10 cellular contexts compared by ENCODE assay signal in the genomic region with DNA sequence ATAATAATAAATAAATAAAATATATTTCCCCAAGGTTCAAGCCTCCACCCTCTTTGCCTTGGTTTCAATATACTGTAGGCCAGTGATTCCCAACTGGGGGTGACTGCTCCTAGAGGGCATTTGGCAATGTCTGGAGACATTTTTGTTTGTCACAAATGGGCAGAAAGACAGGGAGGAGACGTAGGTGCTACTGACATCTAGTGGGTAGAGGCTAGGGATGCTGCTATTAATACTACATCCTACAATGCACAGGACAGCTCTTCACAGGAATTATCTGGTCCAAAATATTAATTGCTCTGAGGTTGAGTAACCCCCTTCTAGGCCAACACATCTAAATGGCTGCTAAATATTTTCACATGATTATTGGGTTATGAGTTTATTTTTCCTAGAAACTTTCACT. TPM values are rescaled to one million over a fixed set of nuclear protein-coding genes. Genes with fewer than 3 reads are reported as not detected.
DNase-seq lines count a peak whose midpoint lies in the region; ATAC-seq and TF ChIP-seq lines count a peak whose summit lies in the region.
"Had no signal": no experiment of that assay in that cellular context is flagged by ENCODE, and none has a peak within 500 bp of the region (broad histone marks: within the 10 kb centered on the region; RNA-seq: fewer than 3 reads in every experiment).

No MANE protein-coding gene starts in this region.

- no peaks in the 10 kb centered on the region for H3K36me3 Mint-ChIP-seq in stimulated activated memory B cell treated with anti-CD40 and anti-IgM and Interleukin-4, amounts not matched to agents 10 μg/mL and 1 μg/mL and 100 μg/mL, for 72 hours
- H3K36me3 Mint-ChIP-seq: naive thymus-derived CD8-positive, alpha-beta T cell had no signal

- peak; percentile 76 for DNase-seq in DMS114 treated with DMSO at 0.1 percent for 48 hours (lab: John Stamatoyannopoulos, UW; ENCODE audit: unreplicated experiment)
- peak; percentile 76 for DNase-seq in KBM-7
- no peak for DNase-seq in RWPE2 (ENCODE audit: low spot score)
- peak; percentile 43 for DNase-seq in fibroblast of the conjunctiva (ENCODE audit: low read depth)
- DNase-seq in dorsolateral prefrontal cortex = no peak

- H3K4me3 ChIP-seq in RWPE2 (ENCODE audit: severe bottlenecking) (no peak overlapping the region), dorsolateral prefrontal cortex (no peak overlapping the region)
- H3K4me3 ChIP-seq: SK-N-MC had no signal

- H3K36me3 ChIP-seq in RWPE2 (ENCODE audit: low read depth) = no peaks in the 10 kb centered on the region

- no peaks in the 10 kb centered on the region for H3K9me3 Mint-ChIP-seq in stimulated activated memory B cell treated with anti-CD40 and anti-IgM and Interleukin-4, amounts not matched to agents 10 μg/mL and 1 μg/mL and 100 μg/mL, for 72 hours
- H3K9me3 Mint-ChIP-seq: naive thymus-derived CD8-positive, alpha-beta T cell had no signal

- H3K9me3 ChIP-seq in RWPE2 (ENCODE audit: severe bottlenecking) = no peaks in the 10 kb centered on the region

- H3K4me1 Mint-ChIP-seq in stimulated activated memory B cell treated with anti-CD40 and anti-IgM and Interleukin-4, amounts not matched to agents 10 μg/mL and 1 μg/mL and 100 μg/mL, for 72 hours = peaks cover 10% of the 10 kb centered on the region

- peak; percentile 72 for TF ChIP-seq CTCF in RWPE2 (IDR thresholded peaks at IDR 0.05; ENCODE audit: poor library complexity, severe bottlenecking)
- TF ChIP-seq CTCF in dorsolateral prefrontal cortex (IDR thresholded peaks at IDR 0.05 in 54 of 56, conservative IDR thresholded peaks at IDR 0.05 in 2 of 56; ENCODE audit: low read depth in 1 of 56, partially characterized antibody in 56 of 56) = peak in 10 of 56 donors; percentile 6 to 28 (median 14)

- H3K27me3 ChIP-seq in RWPE2 (ENCODE audit: insufficient read depth, poor library complexity, severe bottlenecking) (no peaks in the 10 kb centered on the region), dorsolateral prefrontal cortex (no peaks in the 10 kb centered on the region)

- intact Hi-C loops in dorsolateral prefrontal cortex (cut with DNase I) = no loop called here

- H3K4me1 ChIP-seq in RWPE2 (ENCODE audit: insufficient read depth, poor library complexity, severe bottlenecking) = peaks cover 4% of the 10 kb centered on the region

- in situ Hi-C loops in KBM-7 (cut with MboI; ENCODE audit: low pct_unique_long_range_greater_than_20kb, low sequenced_read_pairs) = no loop called here

- H3K27me3 Mint-ChIP-seq in stimulated activated memory B cell treated with anti-CD40 and anti-IgM and Interleukin-4, amounts not matched to agents 10 μg/mL and 1 μg/mL and 100 μg/mL, for 72 hours = no peaks in the 10 kb centered on the region
- H3K27me3 Mint-ChIP-seq: naive thymus-derived CD8-positive, alpha-beta T cell had no signal

- no peak overlapping the region for H3K27ac Mint-ChIP-seq in stimulated activated memory B cell treated with anti-CD40 and anti-IgM and Interleukin-4, amounts not matched to agents 10 μg/mL and 1 μg/mL and 100 μg/mL, for 72 hours

- ATAC-seq in RWPE2 (ENCODE audit: low read depth) (peak; percentile 55), GM18867 (IDR thresholded peaks at IDR 0.05; ENCODE audit: unreplicated experiment) (no peak), HG03460 (IDR thresholded peaks at IDR 0.05; ENCODE audit: unreplicated experiment) (no peak)
- no peak for ATAC-seq in stimulated activated memory B cell treated with anti-CD40 and anti-IgM and Interleukin-4, amounts not matched to agents 10 μg/mL and 1 μg/mL and 100 μg/mL, for 72 hours
- ATAC-seq: naive thymus-derived CD8-positive, alpha-beta T cell had no signal

- H3K4me3 Mint-ChIP-seq in stimulated activated memory B cell treated with anti-CD40 and anti-IgM and Interleukin-4, amounts not matched to agents 10 μg/mL and 1 μg/mL and 100 μg/mL, for 72 hours = no peak overlapping the region
- H3K4me3 Mint-ChIP-seq: naive thymus-derived CD8-positive, alpha-beta T cell had no signal

- H3K27ac ChIP-seq in RWPE2 (ENCODE audit: poor library complexity, severe bottlenecking) (no peak overlapping the region), dorsolateral prefrontal cortex (no peak overlapping the region)
- H3K27ac ChIP-seq: SK-N-MC had no signal

RNA-seq across cellular contexts. Expression of a gene that starts 12.8 kb away (rescaled TPM):
- total RNA-seq in dorsolateral prefrontal cortex = 10 to 100 TPM; 23.4 to 64.9 (median 40.0) TPM

RNA-seq across cellular contexts. Expression of a gene that starts 20.3 kb away (rescaled TPM):
- total RNA-seq in dorsolateral prefrontal cortex = 10 to 100 TPM; 39.8 to 86.3 (median 56.3) TPM

RNA-seq across cellular contexts. Expression of a gene that starts 27.8 kb away (rescaled TPM):
- 10 to 100 TPM in 30 of 120 experiments, 1 to 10 TPM in 90; 5.9 to 15.6 (median 8.8) TPM for total RNA-seq in dorsolateral prefrontal cortex

RNA-seq across cellular contexts. Expression of a gene that starts 52.5 kb away (rescaled TPM):
- 10 to 100 TPM; 16.4 to 51.1 (median 30.1) TPM for total RNA-seq in dorsolateral prefrontal cortex

Comparison
In these comparisons a context has a peak if more than half of its experiments do, and no peak if none do; other contexts are left out.
1. DNase-seq: peak in DMS114 treated with DMSO at 0.1 percent for 48 hours (single experiment), KBM-7 (single experiment) and fibroblast of the conjunctiva (single experiment); none in RWPE2 (single experiment) and dorsolateral prefrontal cortex (0 of 10).